In genomic region chr10:93091960-93092359, GRCh38 we compare ENCODE assay signal across 1 cellular context.
TF ChIP-seq lines count a peak whose summit lies in the region.

No MANE protein-coding gene starts in this region.

TF ChIP-seq in A549, 52 proteins besides CTCF, POLR2A, EP300 and RAD21 (continued from another document):
- TF ChIP-seq BCL3 (IDR thresholded peaks at IDR 0.05), result no peak
TF ChIP-seq in A549: peak in this region for 1.
